ENCODE assay signal across 16 cellular contexts in the genomic region with DNA sequence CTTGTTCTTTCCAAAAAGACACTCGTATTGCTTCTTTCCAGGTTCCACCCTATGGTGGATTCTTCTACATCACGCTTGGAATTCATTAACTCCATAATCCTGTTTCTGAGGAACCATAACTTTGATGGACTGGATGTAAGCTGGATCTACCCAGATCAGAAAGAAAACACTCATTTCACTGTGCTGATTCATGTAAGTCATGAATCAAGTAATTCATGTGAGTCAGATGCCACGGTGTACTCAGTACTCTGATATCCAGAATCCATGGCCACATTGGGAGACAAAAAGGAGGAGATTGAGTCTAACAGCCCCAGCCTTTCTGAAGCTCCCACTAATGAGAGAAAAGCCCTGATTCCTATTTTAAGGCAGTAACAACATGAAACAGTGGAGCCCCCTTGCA. TPM values are rescaled to one million over a fixed set of nuclear protein-coding genes. Genes with fewer than 3 reads are reported as not detected.
DNase-seq lines count a peak whose midpoint lies in the region; ATAC-seq and TF ChIP-seq lines count a peak whose summit lies in the region.
"Had no signal": no experiment of that assay in that cellular context is flagged by ENCODE, and none has a peak within 500 bp of the region (broad histone marks: within the 10 kb centered on the region; RNA-seq: fewer than 3 reads in every experiment).

No MANE protein-coding gene starts in this region.

- no peaks in the 10 kb centered on the region for H3K9me3 ChIP-seq in osteoblast (ENCODE audit: low read depth, low read length)
- H3K9me3 ChIP-seq in ascending aorta = no peaks in the 10 kb centered on the region
- H3K9me3 ChIP-seq: colonic mucosa, right atrium auricular region, transverse colon had no signal

- peak overlapping the region; percentile 74 for H3K27ac ChIP-seq in osteoblast (ENCODE audit: low read depth, low read length)
- no peak overlapping the region for H3K27ac ChIP-seq in ascending aorta
- H3K27ac ChIP-seq: colonic mucosa, right atrium auricular region, transverse colon, VCaP had no signal

- H3K4me2 ChIP-seq in osteoblast (ENCODE audit: insufficient read depth, low read length) = peak overlapping the region; percentile 5

- H3K36me3 ChIP-seq in osteoblast (ENCODE audit: insufficient read depth, low read length) (no peaks in the 10 kb centered on the region), ascending aorta (no peaks in the 10 kb centered on the region)
- H3K36me3 ChIP-seq: colonic mucosa, right atrium auricular region, transverse colon had no signal

- intact Hi-C loops in ascending aorta (cut with DNase I) = no loop called here

- no peak for ATAC-seq in HG03025 (IDR thresholded peaks at IDR 0.05; ENCODE audit: low FRiP score, unreplicated experiment)

- no peak for TF ChIP-seq CTCF in choroid plexus epithelial cell (conservative IDR thresholded peaks at IDR 0.05; ENCODE audit: low read depth, low read length)
- no peak for TF ChIP-seq CTCF in osteoblast (IDR thresholded peaks at IDR 0.05; ENCODE audit: extremely low read depth, low read depth, low read length)
- TF ChIP-seq CTCF in ascending aorta (IDR thresholded peaks at IDR 0.05) = no peak

- DNase-seq in EL = peak; percentile 44
- DNase-seq in NCI-H226 = peak; percentile 79
- peak; percentile 31 for DNase-seq in choroid plexus epithelial cell (ENCODE audit: low read depth)
- peak; percentile 91 for DNase-seq in osteoblast (ENCODE audit: insufficient read length, low spot score, missing footprints)
- no peak for DNase-seq in ascending aorta (ENCODE audit: low spot score in 2 of 2)
- DNase-seq in NCI-H69 (lab: John Stamatoyannopoulos, UW) = no peak
- DNase-seq: activated naive CD8-positive, alpha-beta T cell treated with anti-CD3 and anti-CD28 coated beads, Interleukin-2, amount 10 ng/mL, durations not matched to agents 7 days and 5 days; colonic mucosa; GOT3; NCI-H1105 treated with DMSO at 0.1 percent for 48 hours; stimulated activated CD4-positive, alpha-beta T cell treated with anti-CD3 and anti-CD28 coated beads, Interleukin-2, amount 100 ng/mL, for 24 hours; SW 1271; transverse colon had no signal

- no peak overlapping the region for H2AFZ ChIP-seq in osteoblast (ENCODE audit: low read length)

- H4K20me1 ChIP-seq in osteoblast (ENCODE audit: insufficient read depth, low read length) = no peaks in the 10 kb centered on the region

- H3K27me3 ChIP-seq in osteoblast (ENCODE audit: insufficient read depth, low read length) (no peaks in the 10 kb centered on the region), ascending aorta (no peaks in the 10 kb centered on the region)
- H3K27me3 ChIP-seq: colonic mucosa, right atrium auricular region, transverse colon had no signal

- peaks cover 14% of the 10 kb centered on the region for H3K4me1 ChIP-seq in osteoblast (ENCODE audit: insufficient read depth, low read length)
- no peaks in the 10 kb centered on the region for H3K4me1 ChIP-seq in ascending aorta
- H3K4me1 ChIP-seq: colonic mucosa, right atrium auricular region, transverse colon had no signal

- H3K79me2 ChIP-seq in osteoblast (ENCODE audit: insufficient read depth, low read length) = no peaks in the 10 kb centered on the region

- H3K4me3 ChIP-seq in choroid plexus epithelial cell (ENCODE audit: low read depth, low read length) (no peak overlapping the region), osteoblast (ENCODE audit: insufficient read depth, low read length) (no peak overlapping the region), ascending aorta (no peak overlapping the region)
- H3K4me3 ChIP-seq: colonic mucosa, right atrium auricular region, transverse colon had no signal

RNA-seq across cellular contexts. Expression of a gene that starts 7.4 kb away (rescaled TPM):
- total RNA-seq in osteoblast (2.4 and 2.9 TPM in 2 replicates), ascending aorta (10.1 TPM)

RNA-seq across cellular contexts. Expression of a gene that starts 34.4 kb away (rescaled TPM):
- 4.7 and 5.0 TPM in 2 replicates for total RNA-seq in osteoblast
- total RNA-seq in ascending aorta = 4.4 TPM

RNA-seq across cellular contexts. Expression of a gene that starts 55.8 kb away (rescaled TPM):
- not detected in 2 replicates for total RNA-seq in osteoblast
- total RNA-seq in ascending aorta = not detected
- total RNA-seq: activated naive CD8-positive, alpha-beta T cell treated with anti-CD3 and anti-CD28 coated beads, Interleukin-2, amount 10 ng/mL, durations not matched to agents 7 days and 5 days; colonic mucosa; right atrium auricular region; transverse colon had no signal

Comparison
In these comparisons a context has a peak if more than half of its experiments do, and no peak if none do; other contexts are left out.
1. DNase-seq: peak in EL (single experiment), NCI-H226 (single experiment), choroid plexus epithelial cell (single experiment) and osteoblast (single experiment); none in ascending aorta (0 of 2) and NCI-H69 (single experiment).